29 cellular contexts compared by ENCODE assay signal in genomic region chr4:79934660-79935059, GRCh38.
"Had no signal": no experiment of that assay in that cellular context is flagged by ENCODE, and none has a peak within 500 bp of the region (broad histone marks: within the 10 kb centered on the region; RNA-seq: fewer than 3 reads in every experiment).

No MANE protein-coding gene starts in this region.

- H3K36me3 Mint-ChIP-seq: natural killer cell, neural progenitor cell had no signal

- H3K4me1 ChIP-seq: neural progenitor cell, parathyroid adenoma, thyroid gland, tibial nerve, upper lobe of left lung, uterus had no signal

- H3K27me3 ChIP-seq: neural progenitor cell, ovary, spleen, stomach, thyroid gland, tibial nerve, upper lobe of left lung, uterus had no signal

- H2AFZ ChIP-seq: neural progenitor cell, parathyroid adenoma had no signal

- H3K4me1 Mint-ChIP-seq: natural killer cell; stimulated activated memory B cell treated with anti-CD40 and anti-IgM and Interleukin-4, amounts not matched to agents 10 μg/mL and 1 μg/mL and 100 μg/mL, for 72 hours had no signal

- H3K27ac ChIP-seq: neural progenitor cell, ovary, parathyroid adenoma, psoas muscle, skin epidermis, spleen, stomach, thoracic aorta, thyroid gland, tibial nerve, upper lobe of left lung, uterus had no signal

- H3K4me3 ChIP-seq: neural progenitor cell, ovary, psoas muscle, skin epidermis, smooth muscle cell, spleen, stomach, thoracic aorta, thyroid gland, tibial nerve, upper lobe of left lung, uterus had no signal

- H3K9ac ChIP-seq: neural progenitor cell, parathyroid adenoma had no signal

- H3K4me3 Mint-ChIP-seq: naive thymus-derived CD4-positive, alpha-beta T cell; natural killer cell; nephron; neural progenitor cell; stimulated activated memory B cell treated with anti-CD40 and anti-IgM and Interleukin-4, amounts not matched to agents 10 μg/mL and 1 μg/mL and 100 μg/mL, for 72 hours had no signal

- H3K9me3 ChIP-seq: ovary, psoas muscle, spleen, stomach, thoracic aorta, thyroid gland, tibial nerve, upper lobe of left lung, uterus had no signal

- H3K27me3 Mint-ChIP-seq: naive thymus-derived CD4-positive, alpha-beta T cell; progenitor cell of endocrine pancreas; stimulated activated memory B cell treated with anti-CD40 and anti-IgM and Interleukin-4, amounts not matched to agents 10 μg/mL and 1 μg/mL and 100 μg/mL, for 72 hours had no signal

- H3K4me2 ChIP-seq: neural progenitor cell, smooth muscle cell had no signal

- H3K27ac Mint-ChIP-seq: naive thymus-derived CD4-positive, alpha-beta T cell; natural killer cell; neural progenitor cell; progenitor cell of endocrine pancreas; stimulated activated memory B cell treated with anti-CD40 and anti-IgM and Interleukin-4, amounts not matched to agents 10 μg/mL and 1 μg/mL and 100 μg/mL, for 72 hours had no signal

- H3K79me2 ChIP-seq: parathyroid adenoma had no signal

- H3K9me3 Mint-ChIP-seq: naive thymus-derived CD4-positive, alpha-beta T cell; natural killer cell; nephron; neural progenitor cell; stimulated activated memory B cell treated with anti-CD40 and anti-IgM and Interleukin-4, amounts not matched to agents 10 μg/mL and 1 μg/mL and 100 μg/mL, for 72 hours had no signal

- H3K36me3 ChIP-seq: neural progenitor cell, ovary, stomach, thoracic aorta, thyroid gland, upper lobe of left lung had no signal

- ATAC-seq: naive thymus-derived CD4-positive, alpha-beta T cell; natural killer cell; psoas muscle; right cardiac atrium; stimulated activated memory B cell treated with anti-CD40 and anti-IgM and Interleukin-4, amounts not matched to agents 10 μg/mL and 1 μg/mL and 100 μg/mL, for 72 hours; stimulated activated naive CD8-positive, alpha-beta T cell treated with anti-CD3 and anti-CD28 coated beads, Interleukin-15, Interleukin-2, amounts not matched to agents 100 U/mL and 50 U/mL, for 24 hours had no signal

- DNase-seq: naive thymus-derived CD4-positive, alpha-beta T cell; natural killer cell; occipital lobe; ovary; posterior cingulate gyrus; psoas muscle; right cardiac atrium; spleen; stimulated activated CD4-positive, alpha-beta T cell treated with anti-CD3 and anti-CD28 coated beads, Interleukin-12 subunit alpha, Interleukin-12 subunit beta, amount 100 ng/mL, for 4 hours; stimulated activated CD4-positive, alpha-beta T cell treated with anti-CD3 and anti-CD28 coated beads, Interleukin-1b, Interleukin-23, amount 100 ng/mL, for 48 hours; stimulated activated CD4-positive, alpha-beta T cell treated with anti-CD3 and anti-CD28 coated beads, Interleukin-4, amount 100 ng/mL, for 1 hour; stimulated activated CD4-positive, alpha-beta T cell treated with anti-CD3 and anti-CD28 coated beads, Interleukin-4, amount 100 ng/mL, for 4 hours; stimulated activated CD8-positive, alpha-beta memory T cell treated with anti-CD3 and anti-CD28 coated beads, Interleukin-4, amount 100 ng/mL, for 48 hours; stimulated activated naive CD4-positive, alpha-beta T cell; stimulated activated naive CD8-positive, alpha-beta T cell treated with anti-CD3 and anti-CD28 coated beads, Interleukin-15, Interleukin-2, amounts not matched to agents 100 U/mL and 50 U/mL, for 24 hours; stomach; thyroid gland; trophoblast cell; upper lobe of left lung; uterus had no signal
